ENCODE assay signal across 12 cellular contexts in the genomic region with DNA sequence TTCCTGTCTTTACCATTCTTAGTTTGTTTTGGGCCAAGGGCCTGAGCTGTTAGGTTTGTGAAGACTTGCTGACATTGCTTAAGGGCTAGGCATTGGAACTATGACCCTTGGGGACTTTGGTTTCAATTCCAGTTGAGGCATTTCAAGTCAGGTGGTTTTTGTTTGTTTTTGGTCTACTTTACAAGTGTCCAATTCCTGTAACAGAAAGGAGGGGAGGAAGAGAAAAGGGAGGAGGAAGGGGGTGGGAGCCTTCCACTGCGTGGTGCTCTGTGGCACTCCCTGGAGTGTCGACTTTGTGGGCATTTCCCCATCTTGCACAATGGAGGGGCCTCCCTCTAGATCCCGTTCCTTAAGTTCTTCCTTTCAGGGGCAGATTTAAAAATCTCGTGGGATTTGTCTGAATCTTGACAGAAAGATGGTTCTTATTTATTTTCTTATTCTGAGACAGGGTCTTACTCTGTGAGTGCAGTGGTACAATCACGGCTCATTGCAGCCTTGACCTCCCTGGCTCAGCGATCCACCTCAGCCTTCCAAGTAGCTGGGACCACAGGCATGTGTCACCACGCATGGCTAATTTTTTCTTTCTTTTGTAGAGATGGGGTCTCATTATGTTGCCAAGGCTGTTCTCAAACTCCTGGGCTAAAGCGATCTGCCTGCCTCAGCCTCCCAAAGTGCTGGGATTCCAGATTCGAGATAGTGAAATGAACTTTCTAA. TPM values are rescaled to one million over a fixed set of nuclear protein-coding genes. Genes with fewer than 3 reads are reported as not detected.
DNase-seq lines count a peak whose midpoint lies in the region; TF ChIP-seq lines count a peak whose summit lies in the region.
"Had no signal": no experiment of that assay in that cellular context is flagged by ENCODE, and none has a peak within 500 bp of the region (broad histone marks: within the 10 kb centered on the region; RNA-seq: fewer than 3 reads in every experiment).

No MANE protein-coding gene starts in this region.

- peak overlapping the region; percentile 9 for H3K27ac Mint-ChIP-seq in Calu3 (ENCODE audit: unreplicated experiment)
- H3K27ac Mint-ChIP-seq: activated naive CD4-positive, alpha-beta T cell treated with anti-CD3 and anti-CD28 coated beads for 36 hours had no signal

- no peak for TF ChIP-seq CTCF in Calu3 (IDR thresholded peaks at IDR 0.05; ENCODE audit: unreplicated experiment)

- H3K4me3 Mint-ChIP-seq in Calu3 (ENCODE audit: low read depth, unreplicated experiment), result no peak overlapping the region
- H3K4me3 Mint-ChIP-seq: activated naive CD4-positive, alpha-beta T cell treated with anti-CD3 and anti-CD28 coated beads for 36 hours had no signal

- H3K27me3 Mint-ChIP-seq in Calu3 (ENCODE audit: unreplicated experiment), result peaks cover 14% of the 10 kb centered on the region

- DNase-seq in Calu3 (no peak), RPMI8226 (peak; percentile 61), fibroblast of peridontal ligament (ENCODE audit: extremely low read depth) (peak; percentile 54), renal cortical epithelial cell (ENCODE audit: low read depth) (peak; percentile 93), HEK293T (ENCODE audit: extremely low spot score) (no peak), retina (no peak), NCI-H446 (lab: John Stamatoyannopoulos, UW) (no peak)
- DNase-seq in central memory CD4-positive, alpha-beta T cell, result no peak
- DNase-seq: activated CD4-positive, alpha-beta T cell treated with anti-CD3 and anti-CD28 coated beads for 48 hours; activated naive CD4-positive, alpha-beta T cell treated with anti-CD3 and anti-CD28 coated beads for 36 hours; NCI-H2081; SHP77 had no signal

- CTCF ChIA-PET in Calu3 (lab: Charles Lee), result interaction anchor here (0.6 to 4.0 kb wide), 10 partner anchors 41 to 184 kb away, joined by 3 to 41 read pairs (median 4); a partner anchor contains a TSS
- CTCF ChIA-PET in HEK293T (lab: Yijun Ruan, JAX), result interaction anchor here (0.6 to 3.2 kb wide), 4 partner anchors 54 to 177 kb away, joined by 3 to 26 read pairs (median 8); no protein-coding TSS in a partner anchor

- POLR2A ChIA-PET in HEK293T (lab: Yijun Ruan, JAX), result interaction anchor here (1.4 kb wide), 1 partner anchor 64 kb away, joined by 3 read pairs; a partner anchor contains a TSS

- no peaks in the 10 kb centered on the region for H3K36me3 Mint-ChIP-seq in Calu3 (ENCODE audit: insufficient read depth, unreplicated experiment)

- no TSS peak for BruUV-seq in Calu3 (replicated peaks; lab: Mats Ljungman, UMichigan)

- intact Hi-C loops in Calu3 (cut with micrococcal nuclease; ENCODE audit: unreplicated experiment), result loop anchor here (1.0 kb wide), 1 partner anchor 65 kb away; no protein-coding TSS in a partner anchor

- H3K9me3 Mint-ChIP-seq in Calu3 (ENCODE audit: low read depth, unreplicated experiment), result no peaks in the 10 kb centered on the region
- H3K9me3 Mint-ChIP-seq: activated naive CD4-positive, alpha-beta T cell treated with anti-CD3 and anti-CD28 coated beads for 36 hours had no signal

- peaks cover 61% of the 10 kb centered on the region for H3K4me1 Mint-ChIP-seq in Calu3 (ENCODE audit: low read depth, unreplicated experiment)

TF ChIP-seq in HEK293T, 16 proteins besides CTCF, POLR2A, EP300 and RAD21:
- TF ChIP-seq CTBP1 (IDR thresholded peaks at IDR 0.05; ENCODE audit: borderline replicate concordance), result no peak
- TF ChIP-seq FOXM1 (IDR thresholded peaks at IDR 0.05; ENCODE audit: borderline replicate concordance), result no peak
- no peak for TF ChIP-seq HDGF (IDR thresholded peaks at IDR 0.05; ENCODE audit: borderline replicate concordance)
- TF ChIP-seq TARDBP (IDR thresholded peaks at IDR 0.05), result no peak
- TF ChIP-seq BHLHE40 (IDR thresholded peaks at IDR 0.05; ENCODE audit: borderline replicate concordance), result no peak
- TF ChIP-seq LEF1 (IDR thresholded peaks at IDR 0.05; ENCODE audit: borderline replicate concordance), result no peak
- TF ChIP-seq FOXK2 (IDR thresholded peaks at IDR 0.05), result no peak
- TF ChIP-seq SP1 (IDR thresholded peaks at IDR 0.05), result no peak
- TF ChIP-seq ELF4 (IDR thresholded peaks at IDR 0.05), result no peak
- no peak for TF ChIP-seq SUZ12 (IDR thresholded peaks at IDR 0.05)
- TF ChIP-seq ZNF384 (IDR thresholded peaks at IDR 0.05), result no peak
- no peak for TF ChIP-seq FOXA1 (IDR thresholded peaks at IDR 0.05)
- TF ChIP-seq NFRKB (IDR thresholded peaks at IDR 0.05), result no peak
- no peak for TF ChIP-seq ARNT (IDR thresholded peaks at IDR 0.05)
- TF ChIP-seq, protein P1, sequence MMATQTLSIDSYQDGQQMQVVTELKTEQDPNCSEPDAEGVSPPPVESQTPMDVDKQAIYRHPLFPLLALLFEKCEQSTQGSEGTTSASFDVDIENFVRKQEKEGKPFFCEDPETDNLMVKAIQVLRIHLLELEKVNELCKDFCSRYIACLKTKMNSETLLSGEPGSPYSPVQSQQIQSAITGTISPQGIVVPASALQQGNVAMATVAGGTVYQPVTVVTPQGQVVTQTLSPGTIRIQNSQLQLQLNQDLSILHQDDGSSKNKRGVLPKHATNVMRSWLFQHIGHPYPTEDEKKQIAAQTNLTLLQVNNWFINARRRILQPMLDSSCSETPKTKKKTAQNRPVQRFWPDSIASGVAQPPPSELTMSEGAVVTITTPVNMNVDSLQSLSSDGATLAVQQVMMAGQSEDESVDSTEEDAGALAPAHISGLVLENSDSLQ (IDR thresholded peaks at IDR 0.05), result no peak
- TF ChIP-seq L3MBTL2 (conservative IDR thresholded peaks at IDR 0.05), result no peak

RNA-seq across cellular contexts. Expression of a gene that starts 59.5 kb away (rescaled TPM):
- total RNA-seq in Calu3 (2022) (109 and 135 TPM in 2 replicates), renal cortical epithelial cell (87.2 and 139 TPM in 2 replicates)

Comparison
In these comparisons a context has a peak if more than half of its experiments do, and no peak if none do; other contexts are left out.
1. DNase-seq: peak in RPMI8226 (single experiment), fibroblast of peridontal ligament (single experiment) and renal cortical epithelial cell (single experiment); none in Calu3 (single experiment), HEK293T (single experiment), retina (single experiment), central memory CD4-positive, alpha-beta T cell (single experiment) and NCI-H446 (0 of 2).